1 cellular context compared by ENCODE assay signal in the genomic region with DNA sequence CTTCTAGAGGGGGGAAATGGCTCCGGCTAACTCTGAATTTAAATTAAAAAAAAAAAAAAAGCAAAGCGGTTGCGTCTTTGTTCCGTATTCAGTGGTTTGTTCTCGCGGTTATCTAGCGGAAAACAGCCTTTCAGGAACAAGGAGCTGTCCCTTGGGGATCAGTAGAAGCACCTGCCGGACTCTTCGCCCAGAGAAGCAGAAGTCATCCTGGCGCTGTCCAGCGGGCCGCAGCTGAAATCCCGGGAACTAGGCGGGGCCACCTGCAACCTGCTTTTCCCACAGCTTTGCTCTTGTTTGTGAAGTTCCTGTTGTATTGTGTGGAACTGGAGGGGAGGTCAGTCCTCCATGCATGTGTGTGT.
TF ChIP-seq lines count a peak whose summit lies in the region.

No MANE protein-coding gene starts in this region.

TF ChIP-seq in endothelial cell of umbilical vein, 7 proteins besides CTCF, POLR2A, EP300 and RAD21 (continued from another document):
- no peak for TF ChIP-seq JUN (IDR thresholded peaks at IDR 0.05; ENCODE audit: borderline replicate concordance, insufficient read depth, insufficient read length, low read depth)
